Comparison of ENCODE assay signal across 20 cellular contexts in the genomic region with DNA sequence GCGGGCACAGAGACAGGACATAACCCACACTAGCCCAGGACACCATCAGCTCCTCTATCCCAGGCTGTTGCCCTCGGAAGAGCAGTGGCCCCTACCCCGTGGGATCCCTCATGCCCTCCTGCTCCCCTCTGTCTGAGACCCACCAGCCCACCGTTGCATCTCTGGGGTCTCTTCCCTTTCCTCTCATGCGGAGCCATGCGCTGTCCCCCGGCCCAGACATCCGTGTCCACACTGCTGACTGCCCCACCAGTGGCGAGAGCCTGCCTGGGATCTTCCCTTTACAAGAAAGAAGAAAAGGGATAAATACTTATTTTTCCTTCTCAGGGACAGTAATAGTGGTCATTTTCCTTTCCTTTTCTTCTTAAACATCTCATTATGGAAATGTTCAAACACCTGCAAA.
DNase-seq lines count a peak whose midpoint lies in the region; TF ChIP-seq lines count a peak whose summit lies in the region.
"Had no signal": no experiment of that assay in that cellular context is flagged by ENCODE, and none has a peak within 500 bp of the region (broad histone marks: within the 10 kb centered on the region; RNA-seq: fewer than 3 reads in every experiment).

No MANE protein-coding gene starts in this region.

- peak; percentile 38 for DNase-seq in H7
- DNase-seq in neuronal stem cell (ENCODE audit: low spot score): no peak
- no peak for DNase-seq in type B pancreatic cell (ENCODE audit: extremely low spot score, unreplicated experiment)
- no peak for DNase-seq in endothelial cell (ENCODE audit: low spot score)
- no peak for DNase-seq in NCI-H748 (lab: John Stamatoyannopoulos, UW; ENCODE audit: unreplicated experiment)
- DNase-seq in DMS153 (lab: John Stamatoyannopoulos, UW): no peak
- DNase-seq: CD8-positive, alpha-beta memory T cell; DND-41; MM.1S; NCI-H1694; NCI-H2029 treated with DMSO at 0.1 percent for 48 hours; NCI-H2227 treated with DMSO at 0.1 percent for 48 hours; NCI-H526 treated with DMSO at 0.1 percent for 48 hours; SIG-M5 had no signal

- no peak overlapping the region for H3K9ac ChIP-seq in BLaER1
- no peak overlapping the region for H3K9ac ChIP-seq in neuronal stem cell (ENCODE audit: low read depth, low read length, poor library complexity)
- H3K9ac ChIP-seq: KMS-11 had no signal

- no peak overlapping the region for H3K18ac ChIP-seq in neuronal stem cell (ENCODE audit: low read length)

- peak overlapping the region; percentile 92 for H3K23ac ChIP-seq in neuronal stem cell (ENCODE audit: low read depth, low read length, poor library complexity)

- no CpG with 5 or more reads among the region's 9 CpGs for WGBS in neuronal stem cell (ENCODE audit: extremely low coverage in 2 of 2, insufficient read length in 2 of 2, insufficient replicate concordance in 1 of 2), 2 donors

- no peaks in the 10 kb centered on the region for H3K9me3 ChIP-seq in BLaER1
- H3K9me3 ChIP-seq in neuronal stem cell (replicated peaks in 1 of 2; ENCODE audit: control insufficient read depth in 2 of 2, insufficient read depth in 1 of 2, low read depth in 1 of 2, low read length in 2 of 2): peaks cover 0 to 3% of the 10 kb centered on the region in 2 donors

- H3K27ac ChIP-seq in BLaER1 (no peak overlapping the region), neuronal stem cell (replicated peaks; ENCODE audit: low read length) (no peak overlapping the region)
- H3K27ac ChIP-seq: KMS-11, RWPE1, SK-N-MC had no signal

- no peaks in the 10 kb centered on the region for H3K9me3 Mint-ChIP-seq in type B pancreatic cell
- H3K9me3 Mint-ChIP-seq in endothelial cell (ENCODE audit: unreplicated experiment): no peaks in the 10 kb centered on the region
- H3K9me3 Mint-ChIP-seq: CD14-positive monocyte; CD8-positive, alpha-beta memory T cell; IgD-negative memory B cell had no signal

- H3K27me3 Mint-ChIP-seq in type B pancreatic cell (peaks cover 11% of the 10 kb centered on the region), endothelial cell (ENCODE audit: unreplicated experiment) (peaks cover 8% of the 10 kb centered on the region)

- H2BK12ac ChIP-seq in neuronal stem cell (ENCODE audit: low read length): no peak overlapping the region

- H2AFZ ChIP-seq in neuronal stem cell (ENCODE audit: low read length): no peak overlapping the region

- H3K4me2 ChIP-seq in BLaER1: peak overlapping the region; percentile 62
- H3K4me2 ChIP-seq in neuronal stem cell (ENCODE audit: insufficient read depth, low read length, poor library complexity, severe bottlenecking): no peak overlapping the region
- H3K4me2 ChIP-seq: KMS-11 had no signal

- no peak overlapping the region for H3K4me3 ChIP-seq in BLaER1
- H3K4me3 ChIP-seq in H7 (ENCODE audit: insufficient read depth, low read depth, low read length): no peak overlapping the region
- no peak overlapping the region for H3K4me3 ChIP-seq in neuronal stem cell (ENCODE audit: low read length in 2 of 2)
- H3K4me3 ChIP-seq: SK-N-MC had no signal

- H3K36me3 ChIP-seq in BLaER1 (no peaks in the 10 kb centered on the region), H7 (replicated peaks; ENCODE audit: control insufficient read depth, insufficient read depth, low read length) (no peaks in the 10 kb centered on the region), neuronal stem cell (replicated peaks in 1 of 2; ENCODE audit: control insufficient read depth in 2 of 2, insufficient read depth in 2 of 2, low read length in 2 of 2) (peaks cover 0 to 2% of the 10 kb centered on the region in 2 donors)

- TF ChIP-seq CTCF in type B pancreatic cell (conservative IDR thresholded peaks at IDR 0.05) (no peak), endothelial cell (IDR thresholded peaks at IDR 0.05; ENCODE audit: unreplicated experiment) (no peak)

- H3K14ac ChIP-seq in neuronal stem cell (ENCODE audit: low read length): no peak overlapping the region

- H3K4ac ChIP-seq in neuronal stem cell (ENCODE audit: low read length): peak overlapping the region; percentile 1

- no peak overlapping the region for H2BK15ac ChIP-seq in neuronal stem cell (ENCODE audit: low read length)

- no peak overlapping the region for H4K91ac ChIP-seq in neuronal stem cell (ENCODE audit: low read depth, low read length, poor library complexity)

- H3K4me1 Mint-ChIP-seq in type B pancreatic cell (ENCODE audit: unreplicated experiment) (no peaks in the 10 kb centered on the region), endothelial cell (ENCODE audit: unreplicated experiment) (no peaks in the 10 kb centered on the region)
- H3K4me1 Mint-ChIP-seq: CD14-positive monocyte; CD8-positive, alpha-beta memory T cell had no signal

- peak overlapping the region; percentile 21 for H3K27ac Mint-ChIP-seq in type B pancreatic cell
- no peak overlapping the region for H3K27ac Mint-ChIP-seq in endothelial cell (ENCODE audit: unreplicated experiment)
- H3K27ac Mint-ChIP-seq: CD14-positive monocyte; CD8-positive, alpha-beta memory T cell; IgD-negative memory B cell had no signal

- H3K4me3 Mint-ChIP-seq in type B pancreatic cell (no peak overlapping the region), endothelial cell (ENCODE audit: unreplicated experiment) (no peak overlapping the region)
- H3K4me3 Mint-ChIP-seq: CD14-positive monocyte; CD8-positive, alpha-beta memory T cell; IgD-negative memory B cell had no signal

- H3K36me3 Mint-ChIP-seq in type B pancreatic cell: no peaks in the 10 kb centered on the region
- peaks cover 4% of the 10 kb centered on the region for H3K36me3 Mint-ChIP-seq in endothelial cell (ENCODE audit: low read depth, unreplicated experiment)
- H3K36me3 Mint-ChIP-seq: CD14-positive monocyte; CD8-positive, alpha-beta memory T cell; IgD-negative memory B cell had no signal

- no peak overlapping the region for H2AK5ac ChIP-seq in neuronal stem cell (ENCODE audit: low read depth, low read length)

- no peak overlapping the region for H2BK120ac ChIP-seq in neuronal stem cell (ENCODE audit: low read depth, low read length)

- H2BK5ac ChIP-seq in neuronal stem cell (ENCODE audit: low read length): peak overlapping the region; percentile 45

- no peaks in the 10 kb centered on the region for H4K20me1 ChIP-seq in BLaER1

- H3K4me1 ChIP-seq in BLaER1 (peaks cover 57% of the 10 kb centered on the region), neuronal stem cell (ENCODE audit: control insufficient read depth in 2 of 2, insufficient read depth in 1 of 2, low read depth in 1 of 2, low read length in 2 of 2) (peaks cover 0 to 2% of the 10 kb centered on the region in 2 donors)

- H3K27me3 ChIP-seq in BLaER1 (no peaks in the 10 kb centered on the region), H7 (ENCODE audit: control insufficient read depth, insufficient read depth, low read length) (no peaks in the 10 kb centered on the region), neuronal stem cell (ENCODE audit: control insufficient read depth in 3 of 3, insufficient read depth in 3 of 3, low read depth in 1 of 3, low read length in 3 of 3) (peaks cover 0 to 9% (median 0%) of the 10 kb centered on the region in 3 experiments)

- no peaks in the 10 kb centered on the region for H3K79me1 ChIP-seq in neuronal stem cell (ENCODE audit: low read depth, low read length)

- H4K8ac ChIP-seq in neuronal stem cell (ENCODE audit: low read depth, low read length): no peak overlapping the region
